11 cellular contexts compared by ENCODE assay signal in genomic region chr19:39599116-39599515, GRCh38. TPM values are rescaled to one million over a fixed set of nuclear protein-coding genes. Genes with fewer than 3 reads are reported as not detected.
DNase-seq lines count a peak whose midpoint lies in the region; ATAC-seq and TF ChIP-seq lines count a peak whose summit lies in the region.
"Had no signal": no experiment of that assay in that cellular context is flagged by ENCODE, and none has a peak within 500 bp of the region (broad histone marks: within the 10 kb centered on the region; RNA-seq: fewer than 3 reads in every experiment).

No MANE protein-coding gene starts in this region.

- H3K23ac ChIP-seq in mesendoderm (ENCODE audit: low read length) = no peak overlapping the region

- no peak for ATAC-seq in activated naive CD8-positive, alpha-beta T cell treated with anti-CD3 and anti-CD28 coated beads, Interleukin-2, amount 50 U/mL, for 24 hours
- ATAC-seq in HG02870 (IDR thresholded peaks at IDR 0.05; ENCODE audit: unreplicated experiment) (no peak), omental fat pad (ENCODE audit: low FRiP score) (no peak)
- ATAC-seq: stimulated activated memory B cell treated with anti-CD40 and anti-IgM and Interleukin-4, amounts not matched to agents 10 μg/mL and 1 μg/mL and 100 μg/mL, for 72 hours had no signal

- no CpG with 5 or more reads among the region's 4 CpGs for WGBS in mesendoderm (ENCODE audit: extremely low coverage, insufficient coverage, low lambda C conversion rate)

- H3K27ac ChIP-seq in mesendoderm (ENCODE audit: low read depth, low read length) = no peak overlapping the region
- H3K27ac ChIP-seq: epithelial cell of prostate had no signal

- no peak overlapping the region for H3K18ac ChIP-seq in mesendoderm (ENCODE audit: low read length)

- H2AK5ac ChIP-seq in mesendoderm (ENCODE audit: low read length) = no peak overlapping the region

- no peak overlapping the region for H2BK5ac ChIP-seq in mesendoderm (ENCODE audit: low read length)

- no peaks in the 10 kb centered on the region for H3K36me3 Mint-ChIP-seq in activated naive CD8-positive, alpha-beta T cell treated with anti-CD3 and anti-CD28 coated beads, Interleukin-2, amount 50 U/mL, for 24 hours (ENCODE audit: low read depth)
- H3K36me3 Mint-ChIP-seq: stimulated activated memory B cell treated with anti-CD40 and anti-IgM and Interleukin-4, amounts not matched to agents 10 μg/mL and 1 μg/mL and 100 μg/mL, for 72 hours had no signal

- H2BK120ac ChIP-seq in mesendoderm (ENCODE audit: low read depth, low read length) = no peak overlapping the region

- no peaks in the 10 kb centered on the region for H3K79me2 ChIP-seq in mesendoderm (ENCODE audit: control insufficient read depth, insufficient read depth, low read length)

- H2BK15ac ChIP-seq in mesendoderm (replicated peaks; ENCODE audit: low read depth) = no peak overlapping the region

- H3K4me2 ChIP-seq in mesendoderm (ENCODE audit: low read length) = no peak overlapping the region

- H3K36me3 ChIP-seq in mesendoderm (ENCODE audit: control insufficient read depth, insufficient read depth, low read length) = no peaks in the 10 kb centered on the region

- peaks cover 2% of the 10 kb centered on the region for H3K27me3 ChIP-seq in mesendoderm (ENCODE audit: insufficient read depth, low read length, poor library complexity)

- H3K27me3 Mint-ChIP-seq in activated naive CD8-positive, alpha-beta T cell treated with anti-CD3 and anti-CD28 coated beads, Interleukin-2, amount 50 U/mL, for 24 hours = peaks cover 52% of the 10 kb centered on the region

- no peaks in the 10 kb centered on the region for H3K79me1 ChIP-seq in mesendoderm (ENCODE audit: low read length)

- H3K56ac ChIP-seq in mesendoderm (ENCODE audit: low read length) = no peak overlapping the region

- no peak overlapping the region for H3K9ac ChIP-seq in mesendoderm (ENCODE audit: low read length)

- no peak for TF ChIP-seq CTCF in omental fat pad (IDR thresholded peaks at IDR 0.05)

- no peak overlapping the region for H4K5ac ChIP-seq in mesendoderm (ENCODE audit: low read length)

- H3K4ac ChIP-seq in mesendoderm (ENCODE audit: low read depth, low read length) = no peak overlapping the region

- no peaks in the 10 kb centered on the region for H3K4me1 ChIP-seq in mesendoderm (ENCODE audit: control insufficient read depth, low read depth, low read length)

- DNase-seq in GM03348 (ENCODE audit: low spot score) = peak; percentile 13
- peak; percentile 1 to 37 for DNase-seq in Kasumi-1 (lab: John Stamatoyannopoulos, UW)
- DNase-seq in activated naive CD8-positive, alpha-beta T cell treated with anti-CD3 and anti-CD28 coated beads, Interleukin-2, amount 50 U/mL, for 24 hours = peak; percentile 28
- peak; percentile 54 for DNase-seq in mesendoderm
- DNase-seq in NCI-H2029 (lab: John Stamatoyannopoulos, UW) = no peak
- no peak for DNase-seq in omental fat pad (ENCODE audit: low spot score)
- no peak for DNase-seq in NCI-H2171 (lab: John Stamatoyannopoulos, UW)
- DNase-seq: activated CD4-positive, CD25-positive, alpha-beta regulatory T cell treated with anti-CD3 and anti-CD28 coated beads, Interleukin-2, amount 50 U/mL, for 72 hours had no signal

- H4K8ac ChIP-seq in mesendoderm (ENCODE audit: low read depth, low read length) = no peak overlapping the region

- H3K27ac Mint-ChIP-seq in activated naive CD8-positive, alpha-beta T cell treated with anti-CD3 and anti-CD28 coated beads, Interleukin-2, amount 50 U/mL, for 24 hours = no peak overlapping the region
- H3K27ac Mint-ChIP-seq: stimulated activated memory B cell treated with anti-CD40 and anti-IgM and Interleukin-4, amounts not matched to agents 10 μg/mL and 1 μg/mL and 100 μg/mL, for 72 hours had no signal

- peaks cover 10% of the 10 kb centered on the region for H3K9me3 Mint-ChIP-seq in activated naive CD8-positive, alpha-beta T cell treated with anti-CD3 and anti-CD28 coated beads, Interleukin-2, amount 50 U/mL, for 24 hours

- no peak overlapping the region for H3K4me3 Mint-ChIP-seq in activated naive CD8-positive, alpha-beta T cell treated with anti-CD3 and anti-CD28 coated beads, Interleukin-2, amount 50 U/mL, for 24 hours
- H3K4me3 Mint-ChIP-seq: stimulated activated memory B cell treated with anti-CD40 and anti-IgM and Interleukin-4, amounts not matched to agents 10 μg/mL and 1 μg/mL and 100 μg/mL, for 72 hours had no signal

- no peaks in the 10 kb centered on the region for H3K4me1 Mint-ChIP-seq in activated naive CD8-positive, alpha-beta T cell treated with anti-CD3 and anti-CD28 coated beads, Interleukin-2, amount 50 U/mL, for 24 hours
- H3K4me1 Mint-ChIP-seq: stimulated activated memory B cell treated with anti-CD40 and anti-IgM and Interleukin-4, amounts not matched to agents 10 μg/mL and 1 μg/mL and 100 μg/mL, for 72 hours had no signal

- H3K4me3 ChIP-seq in mesendoderm (ENCODE audit: low read length) = no peak overlapping the region

RNA-seq across cellular contexts. Expression of gene LGALS13, which starts 3.2 kb away (rescaled TPM):
- not detected for polyA plus RNA-seq in mesendoderm (2013, experiment 1 of 2)
- not detected for polyA plus RNA-seq in mesendoderm (2013, experiment 2 of 2)
- not detected for total RNA-seq in omental fat pad

RNA-seq across cellular contexts. Expression of gene LGALS16, which starts 56.6 kb away (rescaled TPM):
- polyA plus RNA-seq in mesendoderm (2013, experiment 1 of 2) = not detected
- not detected for polyA plus RNA-seq in mesendoderm (2013, experiment 2 of 2)
- total RNA-seq in omental fat pad = not detected

RNA-seq across cellular contexts. Expression of gene EID2, which starts 59.2 kb away (rescaled TPM):
- polyA plus RNA-seq in mesendoderm (2013, experiment 1 of 2) = 21.4 TPM
- polyA plus RNA-seq in mesendoderm (2013, experiment 2 of 2) = 21.7 TPM
- total RNA-seq in omental fat pad = 10 to 100 TPM in 2 of 4 donors, 1 to 10 TPM in 2; 6.2 to 13.6 (median 9.6) TPM

Comparison
In these comparisons a context has a peak if more than half of its experiments do, and no peak if none do; other contexts are left out.
1. DNase-seq: peak in GM03348 (single experiment), Kasumi-1 (2 of 2), activated naive CD8-positive, alpha-beta T cell treated with anti-CD3 and anti-CD28 coated beads, Interleukin-2, amount 50 U/mL, for 24 hours (single experiment) and mesendoderm (single experiment); none in NCI-H2029 (single experiment), omental fat pad (single experiment) and NCI-H2171 (single experiment).